Comparison of ENCODE assay signal across 1 cellular context in the genomic region with DNA sequence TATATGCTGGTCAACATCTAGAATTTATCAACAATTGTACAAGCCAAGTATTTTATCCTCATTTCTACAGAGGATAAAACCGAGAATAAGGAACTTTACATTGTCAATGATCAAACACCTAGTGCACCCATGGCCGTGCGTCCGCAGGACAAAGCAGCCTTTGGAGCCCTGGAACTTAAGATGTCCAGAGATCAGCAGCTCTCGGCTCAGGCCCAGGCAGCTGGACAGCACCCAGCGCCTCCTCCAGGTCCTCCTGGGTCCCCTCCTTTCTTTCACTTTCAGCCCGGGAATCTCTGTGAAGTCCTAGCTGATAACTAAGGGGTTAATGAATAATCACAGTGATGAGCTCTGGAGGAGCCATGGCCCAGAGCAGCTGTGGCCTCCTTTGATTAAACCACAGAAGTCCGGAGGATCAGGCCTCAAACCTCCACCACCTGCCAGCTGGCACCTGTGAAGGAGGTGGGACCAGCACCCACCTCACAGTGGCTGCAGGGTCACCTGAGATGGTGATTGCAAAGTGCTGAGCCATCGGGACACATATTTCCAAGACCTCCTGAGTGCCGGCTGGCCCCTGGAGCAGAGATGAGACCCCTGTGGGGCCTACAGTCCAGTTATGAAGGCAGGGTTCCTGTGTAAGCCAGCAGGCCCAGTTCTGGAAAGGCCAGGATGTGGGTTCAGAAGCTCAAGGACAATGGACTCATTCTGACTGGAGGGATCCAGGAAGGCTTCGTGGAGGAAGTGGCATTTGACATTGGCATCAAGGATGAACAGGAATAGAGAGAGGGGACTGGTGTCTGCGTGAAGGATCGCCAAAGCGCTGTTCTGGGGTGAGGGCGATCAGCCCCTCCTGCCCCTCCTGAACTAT.
TF ChIP-seq lines count a peak whose summit lies in the region.

No MANE protein-coding gene starts in this region.

TF ChIP-seq in H1, 55 proteins besides CTCF, POLR2A, EP300 and RAD21:
- TF ChIP-seq TAF1 (IDR thresholded peaks at IDR 0.05; ENCODE audit: low read depth, low read length) (no peak), CEBPB (IDR thresholded peaks at IDR 0.05; ENCODE audit: low read depth, low read length) (no peak), EZH2 (IDR thresholded peaks at IDR 0.05; ENCODE audit: low read depth, low read length, severe bottlenecking) (peak; percentile 37), RFX5 (IDR thresholded peaks at IDR 0.05; ENCODE audit: borderline replicate concordance, low read depth, low read length) (no peak), BRCA1 (IDR thresholded peaks at IDR 0.05; ENCODE audit: low read depth, low read length) (no peak)
